ENCODE assay signal across 15 cellular contexts in genomic region chr17:3474212-3474611, GRCh38. TPM values are rescaled to one million over a fixed set of nuclear protein-coding genes. Genes with fewer than 3 reads are reported as not detected.
A peak's percentile ranks its signal among the peaks of the same experiment; 100 is the strongest.
DNase-seq lines count a peak whose midpoint lies in the region; ATAC-seq and TF ChIP-seq lines count a peak whose summit lies in the region.
"Had no signal": no experiment of that assay in that cellular context is flagged by ENCODE, and none has a peak within 500 bp of the region (broad histone marks: within the 10 kb centered on the region; RNA-seq: fewer than 3 reads in every experiment).

No MANE protein-coding gene starts in this region.

- no peak overlapping the region for H2BK15ac ChIP-seq in IMR-90 (ENCODE audit: low read depth, low read length)

- H3K4ac ChIP-seq in IMR-90 (ENCODE audit: low read depth, low read length): no peak overlapping the region

- H4K20me1 ChIP-seq in IMR-90 (ENCODE audit: insufficient read depth, low read length): no peaks in the 10 kb centered on the region

- H3K4me1 ChIP-seq in IMR-90 (ENCODE audit: control insufficient read depth, insufficient read depth, low read length): no peaks in the 10 kb centered on the region
- H3K4me1 ChIP-seq in lower lobe of right lung: no peaks in the 10 kb centered on the region

- H2AK5ac ChIP-seq in IMR-90 (ENCODE audit: low read depth, low read length): no peak overlapping the region

- no peak for TF ChIP-seq POLR2A in IMR-90 (IDR thresholded peaks at IDR 0.05; ENCODE audit: low read depth, low read length)

- intact Hi-C loops in IMR-90 (cut with micrococcal nuclease): no loop called here
- intact Hi-C loops in lower lobe of right lung (cut with DNase I): no loop called here

- CTCF ChIA-PET in IMR-90 (lab: Yijun Ruan, JAX): no interaction called here

- no peaks in the 10 kb centered on the region for H3K79me1 ChIP-seq in IMR-90 (ENCODE audit: low read depth in 1 of 2, low read length in 2 of 2)

- H3K9me3 ChIP-seq in IMR-90 (ENCODE audit: control insufficient read depth, insufficient read depth, low read length): peaks cover 3% of the 10 kb centered on the region; the same call in 1 of the 2 replicates
- no peaks in the 10 kb centered on the region for H3K9me3 ChIP-seq in lower lobe of right lung
- H3K9me3 ChIP-seq: thoracic aorta had no signal

- H2AFZ ChIP-seq in IMR-90 (replicated peaks; ENCODE audit: low read length, poor library complexity): no peak overlapping the region

- H2BK5ac ChIP-seq in IMR-90 (ENCODE audit: low read depth, low read length, poor library complexity, severe bottlenecking): no peak overlapping the region

- H3K9me3 Mint-ChIP-seq in type B pancreatic cell: no peaks in the 10 kb centered on the region
- H3K9me3 Mint-ChIP-seq: activated naive CD4-positive, alpha-beta T cell treated with anti-CD3 and anti-CD28 coated beads, Interleukin-2, amount 50 U/mL, for 24 hours; effector memory CD8-positive, alpha-beta T cell; natural killer cell treated with Interleukin-12 subunit alpha and Interleukin-12 subunit beta and Interleukin-15 and Interleukin-18, amount 100 ng/mL, for 72 hours had no signal

- no peak overlapping the region for H3K4me2 ChIP-seq in IMR-90 (ENCODE audit: low read depth, low read length)

- no peaks in the 10 kb centered on the region for H3K36me3 Mint-ChIP-seq in type B pancreatic cell
- H3K36me3 Mint-ChIP-seq: activated naive CD4-positive, alpha-beta T cell treated with anti-CD3 and anti-CD28 coated beads, Interleukin-2, amount 50 U/mL, for 24 hours; natural killer cell treated with Interleukin-12 subunit alpha and Interleukin-12 subunit beta and Interleukin-15 and Interleukin-18, amount 100 ng/mL, for 72 hours had no signal

- TF ChIP-seq CTCF in IMR-90 (conservative IDR thresholded peaks at IDR 0.05; ENCODE audit: low read depth, low read length): no peak
- no peak for TF ChIP-seq CTCF in lower lobe of right lung (IDR thresholded peaks at IDR 0.05)
- no peak for TF ChIP-seq CTCF in type B pancreatic cell (conservative IDR thresholded peaks at IDR 0.05)

- no TSS peak for BruUV-seq in IMR-90 (replicated peaks; lab: Mats Ljungman, UMichigan)

- no peak for ATAC-seq in IMR-90 (ENCODE audit: low read depth)
- peak; percentile 41 to 63 for ATAC-seq in lower lobe of right lung
- ATAC-seq in GM18909 (IDR thresholded peaks at IDR 0.05; ENCODE audit: poor library complexity, unreplicated experiment): no peak
- no peak for ATAC-seq in HG03457 (IDR thresholded peaks at IDR 0.05; ENCODE audit: unreplicated experiment)
- ATAC-seq: effector memory CD8-positive, alpha-beta T cell; natural killer cell treated with Interleukin-12 subunit alpha and Interleukin-12 subunit beta and Interleukin-15 and Interleukin-18, amount 100 ng/mL, for 72 hours; SK-N-SH treated with all-trans-retinoic acid at 6 μM for 48 hours had no signal

- no peak overlapping the region for H2AK9ac ChIP-seq in IMR-90 (replicated peaks; ENCODE audit: low read depth, low read length, poor library complexity)

- H3K56ac ChIP-seq in IMR-90 (ENCODE audit: extremely low read depth, insufficient read depth, low read length): no peak overlapping the region

- no peak overlapping the region for H3K4me3 ChIP-seq in IMR-90 (ENCODE audit: insufficient read depth, low read depth, low read length)
- H3K4me3 ChIP-seq in lower lobe of right lung: no peak overlapping the region
- H3K4me3 ChIP-seq: thoracic aorta had no signal

- H3K27me3 Mint-ChIP-seq in type B pancreatic cell: peaks cover 5% of the 10 kb centered on the region

- H2BK20ac ChIP-seq in IMR-90 (ENCODE audit: low read depth, low read length): no peak overlapping the region

- no peaks in the 10 kb centered on the region for H3K9me1 ChIP-seq in IMR-90 (ENCODE audit: insufficient read depth, low read length)

- no peak overlapping the region for H2BK120ac ChIP-seq in IMR-90 (ENCODE audit: low read depth, low read length)

- no peak for TF ChIP-seq RAD21 in IMR-90 (IDR thresholded peaks at IDR 0.05; ENCODE audit: low read length)

- no peak overlapping the region for H3K4me3 Mint-ChIP-seq in type B pancreatic cell
- H3K4me3 Mint-ChIP-seq: activated naive CD4-positive, alpha-beta T cell treated with anti-CD3 and anti-CD28 coated beads, Interleukin-2, amount 50 U/mL, for 24 hours; effector memory CD8-positive, alpha-beta T cell; natural killer cell treated with Interleukin-12 subunit alpha and Interleukin-12 subunit beta and Interleukin-15 and Interleukin-18, amount 100 ng/mL, for 72 hours had no signal

- H4K91ac ChIP-seq in IMR-90 (ENCODE audit: insufficient read depth, low read depth, low read length): no peak overlapping the region

- in situ Hi-C loops in IMR-90 (cut with MboI; ENCODE audit: low sequenced_read_pairs): no loop called here

- peak overlapping the region; percentile 11 for H3K27ac Mint-ChIP-seq in type B pancreatic cell
- H3K27ac Mint-ChIP-seq: activated naive CD4-positive, alpha-beta T cell treated with anti-CD3 and anti-CD28 coated beads, Interleukin-2, amount 50 U/mL, for 24 hours; effector memory CD8-positive, alpha-beta T cell; natural killer cell treated with Interleukin-12 subunit alpha and Interleukin-12 subunit beta and Interleukin-15 and Interleukin-18, amount 100 ng/mL, for 72 hours had no signal

- H3K9ac ChIP-seq in IMR-90 (ENCODE audit: low read depth, low read length): no peak overlapping the region

- no CpG with 5 or more reads among the region's 3 CpGs for WGBS in IMR-90 (ENCODE audit: extremely low coverage in 2 of 2, insufficient read length in 1 of 2), 2 experiments

- H3K27ac ChIP-seq in IMR-90 (ENCODE audit: insufficient read depth, low read length) (no peak overlapping the region), cingulate gyrus (ENCODE audit: low read depth, low read length) (peak overlapping the region; percentile 42), lower lobe of right lung (peak overlapping the region; percentile 55)
- H3K27ac ChIP-seq: thoracic aorta had no signal

- no peak overlapping the region for H3K23ac ChIP-seq in IMR-90 (ENCODE audit: low read depth, low read length)

- POLR2A ChIA-PET in IMR-90 (lab: Charles Lee; ENCODE audit: unreplicated experiment): no interaction called here

- H3K18ac ChIP-seq in IMR-90 (ENCODE audit: low read depth, low read length): no peak overlapping the region

- H3K4me1 Mint-ChIP-seq in type B pancreatic cell (ENCODE audit: unreplicated experiment): peaks cover 16% of the 10 kb centered on the region

- no peak overlapping the region for H4K8ac ChIP-seq in IMR-90 (ENCODE audit: low read depth in 2 of 2, low read length in 2 of 2)

- H3K27me3 ChIP-seq in IMR-90 (ENCODE audit: control insufficient read depth, insufficient read depth, low read length) (no peaks in the 10 kb centered on the region), lower lobe of right lung (ENCODE audit: low read depth) (no peaks in the 10 kb centered on the region)

- H3K14ac ChIP-seq in IMR-90 (replicated peaks; ENCODE audit: low read depth, low read length): no peak overlapping the region

- DNase-seq in IMR-90 (no peak), lower lobe of right lung (no peak), type B pancreatic cell (ENCODE audit: extremely low spot score, unreplicated experiment) (no peak), NCI-H1930 (lab: John Stamatoyannopoulos, UW) (no peak)
- DNase-seq in activated naive CD4-positive, alpha-beta T cell treated with anti-CD3 and anti-CD28 coated beads, Interleukin-2, amount 50 U/mL, for 16 hours: no peak
- DNase-seq: effector memory CD8-positive, alpha-beta T cell; NCI-H2227 treated with DMSO at 0.1 percent for 48 hours; stimulated activated CD4-positive, alpha-beta T cell treated with anti-CD3 and anti-CD28 coated beads, Interleukin-2, amount 100 ng/mL, for 48 hours had no signal

- H3K36me3 ChIP-seq in IMR-90 (ENCODE audit: control insufficient read depth, insufficient read depth, low read length): no peaks in the 10 kb centered on the region
- no peaks in the 10 kb centered on the region for H3K36me3 ChIP-seq in lower lobe of right lung
- H3K36me3 ChIP-seq: thoracic aorta had no signal

- dilution Hi-C loops in IMR-90 (cut with HindIII; ENCODE audit: low sequenced_read_pairs, unreplicated experiment): no loop called here

- no peak overlapping the region for H4K5ac ChIP-seq in IMR-90 (ENCODE audit: low read depth, low read length)

TF ChIP-seq in IMR-90, 13 proteins besides CTCF, POLR2A, EP300 and RAD21:
- TF ChIP-seq CEBPB (IDR thresholded peaks at IDR 0.05; ENCODE audit: low read depth, low read length): no peak
- TF ChIP-seq MAFK (IDR thresholded peaks at IDR 0.05; ENCODE audit: low read depth, low read length): peak; percentile 45; the same call in 1 of the 2 replicates

RNA-seq across cellular contexts. Expression of gene ASPA, which starts 1.6 kb away (rescaled TPM):
- total RNA-seq in IMR-90 (2012; rRNA removed) (not detected in 2 replicates), lower lobe of right lung (8.2 TPM), type B pancreatic cell (ENCODE audit: low replicate concordance) (0.33 and 0.51 TPM in 2 replicates)
- 0.02 TPM in 1 of 2 replicates, not detected in the other for polyA plus RNA-seq in IMR-90 (2012; rRNA removed)
- polyA plus RNA-seq in IMR-90 (2012; cell fraction: cytosol; rRNA removed): not detected in 2 replicates
- polyA plus RNA-seq in IMR-90 (2012; cell fraction: nucleus; rRNA removed; ENCODE audit: low replicate concordance): 0.07 TPM in 1 of 2 replicates, not detected in the other
- total RNA-seq: natural killer cell treated with Interleukin-12 subunit alpha and Interleukin-12 subunit beta and Interleukin-15 and Interleukin-18, amount 100 ng/mL, for 72 hours had no signal

RNA-seq across cellular contexts. Expression of gene SPATA22, which starts 2.6 kb away (rescaled TPM):
- 0.18 and 0.28 TPM in 2 replicates for total RNA-seq in IMR-90 (2012; rRNA removed)
- 0.23 and 0.29 TPM in 2 replicates for polyA plus RNA-seq in IMR-90 (2012; rRNA removed)
- polyA plus RNA-seq in IMR-90 (2012; cell fraction: cytosol; rRNA removed): 0.03 and 0.07 TPM in 2 replicates
- 0.24 TPM in 1 of 2 replicates, not detected in the other for polyA plus RNA-seq in IMR-90 (2012; cell fraction: nucleus; rRNA removed; ENCODE audit: low replicate concordance)
- 0.53 TPM for total RNA-seq in lower lobe of right lung
- total RNA-seq in type B pancreatic cell (ENCODE audit: low replicate concordance): not detected in 2 replicates
- total RNA-seq: natural killer cell treated with Interleukin-12 subunit alpha and Interleukin-12 subunit beta and Interleukin-15 and Interleukin-18, amount 100 ng/mL, for 72 hours; thoracic aorta had no signal

RNA-seq across cellular contexts. Expression of gene OR1E2, which starts 40.6 kb away (rescaled TPM):
- total RNA-seq in IMR-90 (2012; rRNA removed) (not detected in 2 replicates), lower lobe of right lung (not detected), type B pancreatic cell (ENCODE audit: low replicate concordance) (not detected in 2 replicates)
- polyA plus RNA-seq in IMR-90 (2012; rRNA removed): not detected in 2 replicates
- not detected in 2 replicates for polyA plus RNA-seq in IMR-90 (2012; cell fraction: cytosol; rRNA removed)
- not detected in 2 replicates for polyA plus RNA-seq in IMR-90 (2012; cell fraction: nucleus; rRNA removed; ENCODE audit: low replicate concordance)
- total RNA-seq: natural killer cell treated with Interleukin-12 subunit alpha and Interleukin-12 subunit beta and Interleukin-15 and Interleukin-18, amount 100 ng/mL, for 72 hours; thoracic aorta had no signal

Comparison
In these comparisons a context has a peak if more than half of its experiments do, and no peak if none do; other contexts are left out.
1. ATAC-seq: peak in lower lobe of right lung (2 of 2); none in IMR-90 (single experiment), GM18909 (single experiment) and HG03457 (single experiment).